1 cellular context compared by ENCODE assay signal in the genomic region with DNA sequence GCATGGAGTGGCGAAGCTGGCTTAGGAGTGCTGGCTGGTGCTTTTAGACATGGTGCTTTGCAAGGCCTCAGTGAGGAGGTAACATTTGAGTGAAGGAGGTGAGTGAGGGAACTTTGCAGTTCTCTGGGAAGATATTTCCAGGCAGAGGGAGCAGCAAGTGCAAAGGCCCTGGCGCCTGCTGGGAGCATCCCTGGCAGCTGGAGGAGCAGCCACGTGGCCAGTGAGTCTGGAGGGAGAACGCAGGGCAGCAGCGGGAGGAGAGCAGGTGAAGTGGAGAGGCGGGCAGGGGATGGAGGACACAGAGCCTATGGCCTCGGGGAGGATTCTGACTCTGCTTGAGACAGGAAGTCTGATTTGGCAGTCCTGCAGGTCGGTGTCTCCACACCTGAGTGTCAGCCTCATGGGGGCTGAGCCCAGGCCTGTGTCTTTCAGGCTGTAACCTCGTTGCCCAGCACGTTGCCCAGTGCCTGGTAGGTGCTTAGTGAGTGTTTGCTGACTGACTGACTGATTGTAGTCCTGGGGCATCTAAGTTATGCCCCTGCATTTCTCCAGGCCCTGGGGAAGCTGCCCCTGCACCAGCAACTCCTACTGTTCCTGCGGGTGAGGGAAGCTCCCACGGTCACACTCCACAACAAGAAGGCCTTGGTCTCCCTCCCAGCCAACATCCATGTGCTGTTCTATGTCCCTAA.
TF ChIP-seq lines count a peak whose summit lies in the region.

No MANE protein-coding gene starts in this region.

TF ChIP-seq in HEK293, 187 proteins besides CTCF, POLR2A, EP300 and RAD21:
- TF ChIP-seq ZFP69B (tag by site-specific recombination; IDR thresholded peaks at IDR 0.05), result no peak
- TF ChIP-seq BCL6B (tag by site-specific recombination; IDR thresholded peaks at IDR 0.05), result no peak
- peak; percentile 63 for TF ChIP-seq ZNF623 (tag by site-specific recombination; IDR thresholded peaks at IDR 0.05)
